ENCODE assay signal across 9 cellular contexts in the genomic region with DNA sequence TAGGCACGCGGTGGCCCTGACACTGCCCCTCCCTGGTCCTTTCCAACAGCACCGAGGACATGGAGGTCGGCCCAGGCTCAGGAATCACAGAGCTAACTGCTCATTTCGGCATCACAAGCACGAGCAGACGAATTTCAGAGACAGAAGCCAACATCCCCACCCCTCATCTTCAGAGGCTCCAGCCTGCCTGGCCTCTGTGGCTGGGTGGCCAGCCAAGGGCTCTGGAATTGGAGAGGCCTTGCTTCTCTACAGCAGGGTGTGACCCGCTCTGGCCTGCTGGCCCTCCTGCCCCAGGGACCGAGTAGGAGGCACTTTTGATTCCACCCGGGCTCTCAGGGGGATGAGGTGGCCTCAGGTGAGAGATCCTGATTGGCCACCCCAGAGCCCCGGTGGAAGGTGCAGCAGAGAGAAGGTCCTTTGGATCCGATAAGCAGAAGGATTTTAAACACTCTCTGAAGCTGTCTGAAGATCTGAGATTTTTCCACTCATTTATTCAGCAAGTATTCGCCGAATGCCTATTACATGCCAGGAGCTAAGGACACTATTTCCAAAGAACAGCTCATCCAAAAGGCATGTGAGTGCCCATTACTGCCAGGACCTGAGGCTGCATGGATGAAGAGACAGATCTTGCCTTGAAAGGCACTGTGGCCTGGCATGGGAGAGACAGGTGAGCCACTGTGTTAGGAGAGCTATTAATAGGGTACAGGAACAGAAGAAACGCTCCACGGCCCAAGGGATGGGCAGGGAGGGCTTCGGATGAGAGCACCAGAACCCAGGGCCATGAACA. TPM values are rescaled to one million over a fixed set of nuclear protein-coding genes. Genes with fewer than 3 reads are reported as not detected.
DNase-seq lines count a peak whose midpoint lies in the region; ATAC-seq and TF ChIP-seq lines count a peak whose summit lies in the region.
"Had no signal": no experiment of that assay in that cellular context is flagged by ENCODE, and none has a peak within 500 bp of the region (broad histone marks: within the 10 kb centered on the region; RNA-seq: fewer than 3 reads in every experiment).

No MANE protein-coding gene starts in this region.

- no peaks in the 10 kb centered on the region for H3K79me2 ChIP-seq in mesendoderm (ENCODE audit: control insufficient read depth, insufficient read depth, low read length)

- no peak overlapping the region for H3K23ac ChIP-seq in mesendoderm (ENCODE audit: low read length)

- no peak overlapping the region for H2BK120ac ChIP-seq in mesendoderm (ENCODE audit: low read depth, low read length)

- H3K9ac ChIP-seq in mesendoderm (ENCODE audit: low read length), result no peak overlapping the region

- H3K27ac ChIP-seq in mesendoderm (ENCODE audit: low read depth, low read length), result no peak overlapping the region

- H3K4me2 ChIP-seq in mesendoderm (ENCODE audit: low read length), result no peak overlapping the region

- no peak overlapping the region for H3K56ac ChIP-seq in mesendoderm (ENCODE audit: low read length)

- H3K4me3 Mint-ChIP-seq in CD14-positive monocyte (no peak overlapping the region), osteocyte (ENCODE audit: unreplicated experiment) (no peak overlapping the region)

- no peak overlapping the region for H4K8ac ChIP-seq in mesendoderm (ENCODE audit: low read depth, low read length)

- no peak overlapping the region for H4K5ac ChIP-seq in mesendoderm (ENCODE audit: low read length)

- H3K79me1 ChIP-seq in mesendoderm (ENCODE audit: low read length), result peaks cover 2% of the 10 kb centered on the region

- no peak for ATAC-seq in HG02759 (IDR thresholded peaks at IDR 0.05; ENCODE audit: unreplicated experiment)

- H3K4me1 ChIP-seq in mesendoderm (ENCODE audit: control insufficient read depth, low read depth, low read length), result no peaks in the 10 kb centered on the region

- DNase-seq in CD14-positive monocyte (ENCODE audit: low spot score), result peak; percentile 22
- peak; percentile 42 for DNase-seq in SW480 (ENCODE audit: low spot score)
- DNase-seq in fibroblast of pulmonary artery (ENCODE audit: low read depth), result peak; percentile 47
- no peak for DNase-seq in osteocyte (ENCODE audit: extremely low spot score, unreplicated experiment)
- no peak for DNase-seq in NCI-H345 treated with DMSO at 0.1 percent for 48 hours (lab: John Stamatoyannopoulos, UW; ENCODE audit: unreplicated experiment)
- DNase-seq in NCI-H1930 (lab: John Stamatoyannopoulos, UW), result no peak
- DNase-seq in mesendoderm, result no peak
- DNase-seq: NCI-H2081 treated with DMSO at 0.1 percent for 48 hours had no signal

- H3K4me1 Mint-ChIP-seq in CD14-positive monocyte (peaks cover 2% of the 10 kb centered on the region), osteocyte (ENCODE audit: unreplicated experiment) (peaks cover 25% of the 10 kb centered on the region)

- no peak overlapping the region for H3K4ac ChIP-seq in mesendoderm (ENCODE audit: low read depth, low read length)

- H3K4me3 ChIP-seq in fibroblast of pulmonary artery (replicated peaks; ENCODE audit: low read depth, low read length), result no peak overlapping the region
- no peak overlapping the region for H3K4me3 ChIP-seq in mesendoderm (ENCODE audit: low read length)

- H3K18ac ChIP-seq in mesendoderm (ENCODE audit: low read length), result no peak overlapping the region

- H3K27ac Mint-ChIP-seq in CD14-positive monocyte, result peak overlapping the region in 2 of 7 donors; percentile 13 to 56
- peak overlapping the region; percentile 85 for H3K27ac Mint-ChIP-seq in osteocyte (ENCODE audit: unreplicated experiment)

- H3K27me3 Mint-ChIP-seq in CD14-positive monocyte (ENCODE audit: low read depth in 3 of 3) (peaks cover 0 to 1% (median 1%) of the 10 kb centered on the region in 3 donors), osteocyte (ENCODE audit: unreplicated experiment) (no peaks in the 10 kb centered on the region)

- H3K9me3 Mint-ChIP-seq in CD14-positive monocyte (no peaks in the 10 kb centered on the region), osteocyte (ENCODE audit: unreplicated experiment) (no peaks in the 10 kb centered on the region)

- TF ChIP-seq CTCF in CD14-positive monocyte (IDR thresholded peaks at IDR 0.05) (no peak), fibroblast of pulmonary artery (IDR thresholded peaks at IDR 0.05; ENCODE audit: low read length, missing control alignments) (no peak), osteocyte (IDR thresholded peaks at IDR 0.05) (no peak)

- H2BK15ac ChIP-seq in mesendoderm (replicated peaks; ENCODE audit: low read depth), result no peak overlapping the region

- H3K36me3 Mint-ChIP-seq in CD14-positive monocyte (peaks cover 2 to 10% of the 10 kb centered on the region in 2 donors), osteocyte (ENCODE audit: unreplicated experiment) (no peaks in the 10 kb centered on the region)

- intact Hi-C loops in CD14-positive monocyte (cut with micrococcal nuclease), result no loop called here

- no peak overlapping the region for H2AK5ac ChIP-seq in mesendoderm (ENCODE audit: low read length)

- no peak overlapping the region for H2BK5ac ChIP-seq in mesendoderm (ENCODE audit: low read length)

- H3K27me3 ChIP-seq in mesendoderm (ENCODE audit: insufficient read depth, low read length, poor library complexity), result no peaks in the 10 kb centered on the region

- no CpG with 5 or more reads among the region's 17 CpGs for WGBS in mesendoderm (ENCODE audit: extremely low coverage, insufficient coverage, low lambda C conversion rate)

- no peaks in the 10 kb centered on the region for H3K36me3 ChIP-seq in mesendoderm (ENCODE audit: control insufficient read depth, insufficient read depth, low read length)

RNA-seq across cellular contexts. Expression of a gene that starts 10.3 kb away (rescaled TPM):
- polyA plus RNA-seq in CD14-positive monocyte, result 10 to 100 TPM; 30.1 to 33.1 TPM
- 21.9 and 22.4 TPM in 2 replicates for total RNA-seq in osteocyte
- polyA plus RNA-seq in mesendoderm (2013, experiment 1 of 2), result 22.9 TPM
- polyA plus RNA-seq in mesendoderm (2013, experiment 2 of 2), result 21.8 TPM

RNA-seq across cellular contexts. Expression of a gene that starts 10.6 kb away (rescaled TPM):
- 10 to 100 TPM; 52.3 to 58.1 TPM for polyA plus RNA-seq in CD14-positive monocyte
- total RNA-seq in osteocyte, result 41.0 and 42.0 TPM in 2 replicates
- polyA plus RNA-seq in mesendoderm (2013, experiment 1 of 2), result 27.1 TPM
- polyA plus RNA-seq in mesendoderm (2013, experiment 2 of 2), result 28.2 TPM

RNA-seq across cellular contexts. Expression of a gene that starts 23.2 kb away (rescaled TPM):
- 1 to 10 TPM; 2.7 to 3.4 TPM for polyA plus RNA-seq in CD14-positive monocyte
- total RNA-seq in osteocyte, result 10.9 and 11.5 TPM in 2 replicates
- 9.6 TPM for polyA plus RNA-seq in mesendoderm (2013, experiment 1 of 2)
- 9.5 TPM for polyA plus RNA-seq in mesendoderm (2013, experiment 2 of 2)

RNA-seq across cellular contexts. Expression of a gene that starts 29.6 kb away (rescaled TPM):
- polyA plus RNA-seq in CD14-positive monocyte, result 1 to 10 TPM in 1 of 2 donors, under 1 TPM in 1; 0.76 to 2.7 TPM
- 25.4 and 31.4 TPM in 2 replicates for total RNA-seq in osteocyte
- 162 TPM for polyA plus RNA-seq in mesendoderm (2013, experiment 1 of 2)
- polyA plus RNA-seq in mesendoderm (2013, experiment 2 of 2), result 164 TPM

Comparison
In these comparisons a context has a peak if more than half of its experiments do, and no peak if none do; other contexts are left out.
1. DNase-seq: peak in CD14-positive monocyte (single experiment), SW480 (single experiment) and fibroblast of pulmonary artery (single experiment); none in osteocyte (single experiment), NCI-H345 treated with DMSO at 0.1 percent for 48 hours (single experiment), NCI-H1930 (0 of 2) and mesendoderm (single experiment).